Comparison of ENCODE assay signal across 16 cellular contexts in genomic region chr20:40932436-40932835, GRCh38.
DNase-seq lines count a peak whose midpoint lies in the region; ATAC-seq and TF ChIP-seq lines count a peak whose summit lies in the region.
"Had no signal": no experiment of that assay in that cellular context is flagged by ENCODE, and none has a peak within 500 bp of the region (broad histone marks: within the 10 kb centered on the region; RNA-seq: fewer than 3 reads in every experiment).

No MANE protein-coding gene starts in this region.

- no peak for ATAC-seq in SK-N-SH treated with all-trans-retinoic acid at 6 μM for 48 hours
- ATAC-seq: A549; CD8-positive, alpha-beta T cell; GM23338; HCT116 had no signal

- no peaks in the 10 kb centered on the region for H3K27me3 ChIP-seq in thymus (ENCODE audit: control insufficient read depth, insufficient read depth)
- no peaks in the 10 kb centered on the region for H3K27me3 ChIP-seq in MM.1S (replicated peaks; ENCODE audit: insufficient read depth, low read length)

- H4K20me1 ChIP-seq in OCI-LY7 (ENCODE audit: insufficient read depth, low read length) (no peaks in the 10 kb centered on the region), MM.1S (ENCODE audit: insufficient read depth, low read length) (no peaks in the 10 kb centered on the region)

- H3K4me1 ChIP-seq in OCI-LY7 (ENCODE audit: insufficient read depth, low read length, poor library complexity, severe bottlenecking) (peaks cover 74% of the 10 kb centered on the region), thymus (ENCODE audit: control insufficient read depth, insufficient read depth, low read length) (peaks cover 39% of the 10 kb centered on the region), MM.1S (ENCODE audit: low read length) (no peaks in the 10 kb centered on the region)
- H3K4me1 ChIP-seq: A549 had no signal

- 81% methylated on average over 1 of the region's 1 CpG for whole genome bisulfite sequencing in thymus

- H3K27ac ChIP-seq in KOPT-K1 (ENCODE audit: low read depth, low read length, poor library complexity, severe bottlenecking): peak overlapping the region; percentile 98
- H3K27ac ChIP-seq in OCI-LY7 (ENCODE audit: low read depth, low read length, poor library complexity, severe bottlenecking): peak overlapping the region; percentile 96
- peak overlapping the region; percentile 93 for H3K27ac ChIP-seq in thymus (ENCODE audit: low read depth)
- no peak overlapping the region for H3K27ac ChIP-seq in MM.1S (ENCODE audit: low read length)
- H3K27ac ChIP-seq: 22Rv1, A549 had no signal

- CTCF ChIA-PET in OCI-LY7 (lab: Charles Lee; ENCODE audit: unreplicated experiment): no interaction called here

- H3K9ac ChIP-seq in MM.1S (ENCODE audit: low read length): no peak overlapping the region

- TF ChIP-seq CTCF in OCI-LY7 (conservative IDR thresholded peaks at IDR 0.05; ENCODE audit: low read length) (no peak), MM.1S (IDR thresholded peaks at IDR 0.05; ENCODE audit: low read length) (no peak)

- peaks cover 6% of the 10 kb centered on the region for H3K9me3 ChIP-seq in KOPT-K1 (ENCODE audit: insufficient read depth, low read length, poor library complexity, severe bottlenecking)
- peaks cover 16% of the 10 kb centered on the region for H3K9me3 ChIP-seq in OCI-LY7 (ENCODE audit: low read length)
- H3K9me3 ChIP-seq in thymus (ENCODE audit: control insufficient read depth): no peaks in the 10 kb centered on the region
- no peaks in the 10 kb centered on the region for H3K9me3 ChIP-seq in MM.1S (replicated peaks; ENCODE audit: insufficient read depth, low read length)
- H3K9me3 ChIP-seq: A549 had no signal

- H3F3A ChIP-seq in MM.1S (ENCODE audit: insufficient read depth, low read length): no peaks in the 10 kb centered on the region

- H3K4me2 ChIP-seq in OCI-LY7 (ENCODE audit: low read length) (peak overlapping the region; percentile 70), MM.1S (ENCODE audit: low read depth, low read length) (no peak overlapping the region)
- H3K4me2 ChIP-seq: A549, GM23338 had no signal

- H3K36me3 ChIP-seq in KOPT-K1 (ENCODE audit: insufficient read depth, low read length) (no peaks in the 10 kb centered on the region), OCI-LY7 (ENCODE audit: insufficient read depth, low read length) (no peaks in the 10 kb centered on the region; the same call in 1 of the 2 replicates), thymus (ENCODE audit: control insufficient read depth, insufficient read depth) (peaks cover 3% of the 10 kb centered on the region), MM.1S (replicated peaks; ENCODE audit: insufficient read depth, low read length) (no peaks in the 10 kb centered on the region)

- DNase-seq in activated CD8-positive, alpha-beta memory T cell treated with anti-CD3 and anti-CD28 coated beads, Interleukin-2, amount 50 U/mL, for 48 hours: peak; percentile 32
- no peak for DNase-seq in activated CD8-positive, alpha-beta memory T cell treated with anti-CD3 and anti-CD28 coated beads, Interleukin-2, amount 50 U/mL, for 4 hours
- DNase-seq in OCI-LY7 (ENCODE audit: low spot score): peak; percentile 60
- DNase-seq in MM.1S: no peak
- no peak for DNase-seq in NCI-H446 (lab: John Stamatoyannopoulos, UW)
- DNase-seq: AML-193; Calu3; CD8-positive, alpha-beta T cell; DMS79 treated with DMSO at 0.1 percent for 48 hours had no signal

- H3K4me3 ChIP-seq in OCI-LY7 (ENCODE audit: low read depth, low read length, poor library complexity, severe bottlenecking) (peak overlapping the region; percentile 34), thymus (ENCODE audit: low read length) (no peak overlapping the region), MM.1S (ENCODE audit: low read length) (no peak overlapping the region)
- H3K4me3 ChIP-seq: A549, GM23338 had no signal

- H3K9me2 ChIP-seq in OCI-LY7 (ENCODE audit: insufficient read depth, low read length) (no peaks in the 10 kb centered on the region), MM.1S (replicated peaks; ENCODE audit: insufficient read depth, low read length) (no peaks in the 10 kb centered on the region)

- BruUV-seq in OCI-LY7 (replicated peaks; lab: Mats Ljungman, UMichigan): no TSS peak

- POLR2A ChIA-PET in OCI-LY7 (lab: Charles Lee): interaction anchor here (0.5 to 4.4 kb wide), 6 partner anchors 9 to 201 kb away, joined by 4 to 65 read pairs (median 6); no protein-coding TSS in a partner anchor

- H2AFZ ChIP-seq in OCI-LY7 (ENCODE audit: low read length): peak overlapping the region; percentile 46
- no peak overlapping the region for H2AFZ ChIP-seq in MM.1S (ENCODE audit: low read length)
- H2AFZ ChIP-seq: GM23338 had no signal

- intact Hi-C loops in OCI-LY7 (cut with micrococcal nuclease; ENCODE audit: unreplicated experiment): loop anchor here (5.0 kb wide), 1 partner anchor 60 kb away; no protein-coding TSS in a partner anchor

- H3K79me2 ChIP-seq in OCI-LY7 (ENCODE audit: insufficient read depth, low read depth, low read length) (no peaks in the 10 kb centered on the region), MM.1S (ENCODE audit: low read length) (no peaks in the 10 kb centered on the region)

TF ChIP-seq in SK-N-SH treated with all-trans-retinoic acid at 6 μM for 48 hours, 23 proteins besides CTCF, POLR2A, EP300 and RAD21:
- no peak for TF ChIP-seq ARNTL (CRISPR knock-in tag; IDR thresholded peaks at IDR 0.05; ENCODE audit: borderline replicate concordance, low read depth)
- TF ChIP-seq ZFP30 (CRISPR knock-in tag; IDR thresholded peaks at IDR 0.05): no peak
- no peak for TF ChIP-seq CSDC2 (CRISPR knock-in tag; IDR thresholded peaks at IDR 0.05)
- TF ChIP-seq CREB5 (CRISPR knock-in tag; IDR thresholded peaks at IDR 0.05; ENCODE audit: low read depth): no peak
- TF ChIP-seq BACH2 (CRISPR knock-in tag; IDR thresholded peaks at IDR 0.05; ENCODE audit: borderline replicate concordance): no peak
- TF ChIP-seq OSR1 (CRISPR knock-in tag; IDR thresholded peaks at IDR 0.05): no peak
- TF ChIP-seq TOX (CRISPR knock-in tag; IDR thresholded peaks at IDR 0.05; ENCODE audit: borderline replicate concordance): no peak
- no peak for TF ChIP-seq ISL1 (CRISPR knock-in tag; IDR thresholded peaks at IDR 0.05)

Comparison
In these comparisons a context has a peak if more than half of its experiments do, and no peak if none do; other contexts are left out.
1. DNase-seq: peak in activated CD8-positive, alpha-beta memory T cell treated with anti-CD3 and anti-CD28 coated beads, Interleukin-2, amount 50 U/mL, for 48 hours (single experiment) and OCI-LY7 (single experiment); none in activated CD8-positive, alpha-beta memory T cell treated with anti-CD3 and anti-CD28 coated beads, Interleukin-2, amount 50 U/mL, for 4 hours (single experiment), MM.1S (single experiment) and NCI-H446 (0 of 2).